ENCODE assay signal across 25 cellular contexts in the genomic region with DNA sequence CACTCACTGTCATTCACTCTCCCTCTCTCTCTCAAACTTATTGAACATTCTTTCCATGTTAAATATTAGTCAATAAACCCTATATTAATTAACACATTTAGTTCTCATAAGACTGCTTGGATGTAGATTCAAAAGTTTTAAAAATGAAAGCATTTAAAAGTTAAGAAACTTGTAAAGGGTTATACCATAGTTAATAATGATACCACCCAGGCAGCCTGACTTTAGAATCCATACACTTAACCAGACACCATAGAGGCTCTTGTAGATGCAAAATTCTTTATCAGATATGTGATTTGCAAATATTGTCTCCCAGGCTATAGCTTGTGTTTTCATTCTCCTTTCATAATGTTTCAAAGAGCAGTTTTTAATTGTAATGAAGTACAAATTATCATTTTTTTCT.
"Had no signal": no experiment of that assay in that cellular context is flagged by ENCODE, and none has a peak within 500 bp of the region (broad histone marks: within the 10 kb centered on the region; RNA-seq: fewer than 3 reads in every experiment).

No MANE protein-coding gene starts in this region.

- H3K27ac ChIP-seq: adrenal gland had no signal

- H3K27me3 Mint-ChIP-seq: activated naive CD8-positive, alpha-beta T cell treated with anti-CD3 and anti-CD28 coated beads, Interleukin-2, amount 10 ng/mL, durations not matched to agents 7 days and 5 days had no signal

- H3K4me3 ChIP-seq: adrenal gland had no signal

- H3K27ac Mint-ChIP-seq: activated CD8-positive, alpha-beta T cell treated with anti-CD3 and anti-CD28 coated beads, Interleukin-2, amount 10 ng/mL, durations not matched to agents 7 days and 5 days; activated naive CD8-positive, alpha-beta T cell treated with anti-CD3 and anti-CD28 coated beads, Interleukin-2, amount 10 ng/mL, durations not matched to agents 7 days and 5 days; T-helper 17 cell; WTC11 had no signal

- H3K27me3 ChIP-seq: adrenal gland had no signal

- ATAC-seq: activated CD8-positive, alpha-beta T cell treated with anti-CD3 and anti-CD28 coated beads, Interleukin-2, amount 10 ng/mL, durations not matched to agents 7 days and 5 days; T-helper 17 cell; WTC11 had no signal

- H3K4me1 Mint-ChIP-seq: activated naive CD8-positive, alpha-beta T cell treated with anti-CD3 and anti-CD28 coated beads, Interleukin-2, amount 10 ng/mL, durations not matched to agents 7 days and 5 days; T-helper 17 cell had no signal

- H3K36me3 Mint-ChIP-seq: activated naive CD8-positive, alpha-beta T cell treated with anti-CD3 and anti-CD28 coated beads, Interleukin-2, amount 10 ng/mL, durations not matched to agents 7 days and 5 days had no signal

- H3K9me3 Mint-ChIP-seq: activated naive CD8-positive, alpha-beta T cell treated with anti-CD3 and anti-CD28 coated beads, Interleukin-2, amount 10 ng/mL, durations not matched to agents 7 days and 5 days had no signal

- H3K4me1 ChIP-seq: adrenal gland had no signal

- H3K4me3 Mint-ChIP-seq: activated CD8-positive, alpha-beta T cell treated with anti-CD3 and anti-CD28 coated beads, Interleukin-2, amount 10 ng/mL, durations not matched to agents 7 days and 5 days; activated naive CD8-positive, alpha-beta T cell treated with anti-CD3 and anti-CD28 coated beads, Interleukin-2, amount 10 ng/mL, durations not matched to agents 7 days and 5 days; T-helper 17 cell; WTC11 had no signal

- DNase-seq: activated CD4-positive, alpha-beta T cell treated with anti-CD3 and anti-CD28 coated beads for 48 hours; activated CD4-positive, alpha-beta T cell treated with anti-CD3 and anti-CD28 coated beads, Interleukin-2, amount 50 U/mL, for 4 hours; activated CD4-positive, CD25-positive, alpha-beta regulatory T cell treated with anti-CD3 and anti-CD28 coated beads, Interleukin-2, amount 50 U/mL, for 72 hours; activated CD8-positive, alpha-beta memory T cell treated with anti-CD3 and anti-CD28 coated beads, Interleukin-2, amount 50 U/mL, for 48 hours; activated CD8-positive, alpha-beta T cell treated with anti-CD3 and anti-CD28 coated beads, Interleukin-2, amount 10 ng/mL, durations not matched to agents 7 days and 5 days; activated naive CD4-positive, alpha-beta T cell treated with anti-CD3 and anti-CD28 coated beads, Interleukin-2, amount 50 U/mL, for 16 hours; activated naive CD8-positive, alpha-beta T cell treated with anti-CD3 and anti-CD28 coated beads, Interleukin-2, amount 10 ng/mL, durations not matched to agents 7 days and 5 days; activated T-cell treated with anti-CD3 and anti-CD28 coated beads, Interleukin-2, amount 50 U/mL, for 1 hour; adrenal gland; anterior cingulate cortex; central memory CD4-positive, alpha-beta T cell; NCI-H1092; NCI-H1417; NCI-H1930; NCI-H2171; NCI-H2227 treated with DMSO at 0.1 percent for 48 hours; NCI-H446 treated with DMSO at 0.1 percent for 48 hours; NCI-H524 treated with DMSO at 0.1 percent for 48 hours; NCI-H748 treated with DMSO at 0.1 percent for 48 hours; OCI-M1; SIG-M5; T-helper 17 cell; T-helper 9 cell had no signal

- FAIRE-seq: bronchial epithelial cell had no signal

- H3K36me3 ChIP-seq: adrenal gland had no signal
